ENCODE assay signal across 10 cellular contexts in the genomic region with DNA sequence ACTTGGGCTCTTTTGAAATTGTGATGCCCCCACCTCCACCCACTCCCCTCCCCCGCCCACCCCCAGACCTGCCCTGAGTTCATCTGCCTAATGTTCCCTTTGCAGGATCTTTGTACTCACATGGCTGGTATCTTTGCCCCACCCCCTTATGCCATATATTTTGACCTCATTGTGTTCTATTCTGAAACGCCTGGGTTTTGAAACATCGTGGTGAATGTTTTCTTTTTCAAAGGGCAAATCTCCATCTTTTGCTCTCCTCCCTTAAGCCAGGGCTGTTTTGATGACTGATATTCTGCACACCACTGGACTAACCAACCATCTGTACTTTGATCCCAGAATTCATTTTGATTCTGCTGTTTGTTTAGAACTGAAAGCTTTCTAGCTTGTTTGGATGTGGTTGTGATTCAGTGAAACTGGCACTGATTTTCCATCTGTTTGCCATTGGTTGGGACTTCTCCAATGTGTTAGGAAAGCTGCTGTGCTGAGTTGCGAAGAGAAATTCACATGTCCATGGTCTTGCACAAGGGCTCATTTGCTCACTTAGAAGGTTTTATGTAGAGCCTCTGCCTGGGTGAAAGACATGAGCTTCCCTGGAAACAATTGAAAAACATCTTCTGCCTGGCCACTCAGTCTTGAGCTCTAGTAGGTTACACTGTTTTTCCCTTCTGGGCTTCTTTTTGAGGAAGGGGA. TPM values are rescaled to one million over a fixed set of nuclear protein-coding genes. Genes with fewer than 3 reads are reported as not detected.
DNase-seq lines count a peak whose midpoint lies in the region; ATAC-seq and TF ChIP-seq lines count a peak whose summit lies in the region.
"Had no signal": no experiment of that assay in that cellular context is flagged by ENCODE, and none has a peak within 500 bp of the region (broad histone marks: within the 10 kb centered on the region; RNA-seq: fewer than 3 reads in every experiment).

No MANE protein-coding gene starts in this region.

- H2AFZ ChIP-seq in neural progenitor cell (replicated peaks): no peak overlapping the region

- no peaks in the 10 kb centered on the region for H3K9me3 Mint-ChIP-seq in activated naive CD4-positive, alpha-beta T cell treated with anti-CD3 and anti-CD28 coated beads for 36 hours
- no peaks in the 10 kb centered on the region for H3K9me3 Mint-ChIP-seq in neural progenitor cell

- peak; percentile 53 for ATAC-seq in upper lobe of right lung
- ATAC-seq in GM21717 (IDR thresholded peaks at IDR 0.05; ENCODE audit: unreplicated experiment): no peak
- ATAC-seq in HG03139 (IDR thresholded peaks at IDR 0.05; ENCODE audit: unreplicated experiment): no peak

- CTCF ChIA-PET in activated naive CD4-positive, alpha-beta T cell treated with anti-CD3 and anti-CD28 coated beads for 36 hours (lab: Charles Lee): interaction anchor here (1.9 kb wide), 1 partner anchor 49 kb away, joined by 5 read pairs; no protein-coding TSS in a partner anchor

- H3K4me3 ChIP-seq in breast epithelium: no peak overlapping the region
- H3K4me3 ChIP-seq in upper lobe of right lung: no peak overlapping the region
- no peak overlapping the region for H3K4me3 ChIP-seq in neural progenitor cell

- H3K79me2 ChIP-seq in neural progenitor cell (ENCODE audit: low read depth): no peaks in the 10 kb centered on the region

- no peak overlapping the region for H3K9ac ChIP-seq in neural progenitor cell

- no peaks in the 10 kb centered on the region for H3K27me3 ChIP-seq in breast epithelium
- H3K27me3 ChIP-seq in upper lobe of right lung: no peaks in the 10 kb centered on the region
- no peaks in the 10 kb centered on the region for H3K27me3 ChIP-seq in neural progenitor cell

- peak overlapping the region; percentile 61 to 82 for H3K27ac ChIP-seq in breast epithelium
- peak overlapping the region; percentile 75 for H3K27ac ChIP-seq in upper lobe of right lung
- H3K27ac ChIP-seq in neural progenitor cell: no peak overlapping the region

- H3K4me3 Mint-ChIP-seq in activated naive CD4-positive, alpha-beta T cell treated with anti-CD3 and anti-CD28 coated beads for 36 hours: peak overlapping the region; percentile 86
- no peak overlapping the region for H3K4me3 Mint-ChIP-seq in neural progenitor cell

- H3K9me3 ChIP-seq in breast epithelium (no peaks in the 10 kb centered on the region), upper lobe of right lung (no peaks in the 10 kb centered on the region), neural progenitor cell (ENCODE audit: low read depth) (no peaks in the 10 kb centered on the region)

- H3K36me3 ChIP-seq in breast epithelium (no peaks in the 10 kb centered on the region), upper lobe of right lung (no peaks in the 10 kb centered on the region), neural progenitor cell (no peaks in the 10 kb centered on the region)

- H4K20me1 ChIP-seq in neural progenitor cell (ENCODE audit: low read depth): no peaks in the 10 kb centered on the region

- H3K4me1 ChIP-seq in breast epithelium (no peaks in the 10 kb centered on the region), upper lobe of right lung (peaks cover 65% of the 10 kb centered on the region), neural progenitor cell (peaks cover 29% of the 10 kb centered on the region)

- DNase-seq in activated naive CD4-positive, alpha-beta T cell treated with anti-CD3 and anti-CD28 coated beads for 36 hours: no peak
- no peak for DNase-seq in activated naive CD4-positive, alpha-beta T cell (lab: John Stamatoyannopoulos, UW)
- DNase-seq in breast epithelium (ENCODE audit: low spot score in 2 of 2) (no peak), medulla oblongata (ENCODE audit: extremely low spot score) (peak; percentile 66), upper lobe of right lung (no peak), neural progenitor cell (ENCODE audit: low spot score) (no peak)
- DNase-seq: activated CD8-positive, alpha-beta memory T cell treated with anti-CD3 and anti-CD28 coated beads, Interleukin-2, amount 50 U/mL, for 48 hours; kidney had no signal

- peak overlapping the region; percentile 95 for H3K27ac Mint-ChIP-seq in activated naive CD4-positive, alpha-beta T cell treated with anti-CD3 and anti-CD28 coated beads for 36 hours
- no peak overlapping the region for H3K27ac Mint-ChIP-seq in neural progenitor cell

- no peaks in the 10 kb centered on the region for H3K27me3 Mint-ChIP-seq in activated naive CD4-positive, alpha-beta T cell treated with anti-CD3 and anti-CD28 coated beads for 36 hours (ENCODE audit: low read depth)
- no peaks in the 10 kb centered on the region for H3K27me3 Mint-ChIP-seq in neural progenitor cell (ENCODE audit: insufficient read depth, low read depth)

- TF ChIP-seq CTCF in breast epithelium (IDR thresholded peaks at IDR 0.05): no peak
- TF ChIP-seq CTCF in upper lobe of right lung (IDR thresholded peaks at IDR 0.05): no peak
- TF ChIP-seq CTCF in neural progenitor cell (IDR thresholded peaks at IDR 0.05): no peak

- H3K36me3 Mint-ChIP-seq in activated naive CD4-positive, alpha-beta T cell treated with anti-CD3 and anti-CD28 coated beads for 36 hours (ENCODE audit: low read depth): peaks cover 71% of the 10 kb centered on the region
- peaks cover 14% of the 10 kb centered on the region for H3K36me3 Mint-ChIP-seq in neural progenitor cell

- intact Hi-C loops in activated naive CD4-positive, alpha-beta T cell treated with anti-CD3 and anti-CD28 coated beads for 36 hours (cut with micrococcal nuclease): loop anchor here (10.0 kb wide), 1 partner anchor 1355 kb away; no protein-coding TSS in a partner anchor
- intact Hi-C loops in breast epithelium (cut with DNase I; ENCODE audit: low total_unique reads): no loop called here
- intact Hi-C loops in upper lobe of right lung (cut with DNase I): no loop called here

- TF ChIP-seq POLR2A in breast epithelium (IDR thresholded peaks at IDR 0.05): no peak

- H3F3A ChIP-seq in neural progenitor cell (ENCODE audit: low read depth): peaks cover 17% of the 10 kb centered on the region

- H3K4me1 Mint-ChIP-seq in activated naive CD4-positive, alpha-beta T cell treated with anti-CD3 and anti-CD28 coated beads for 36 hours (ENCODE audit: low read depth): peaks cover 88% of the 10 kb centered on the region
- H3K4me1 Mint-ChIP-seq in neural progenitor cell: peaks cover 18% of the 10 kb centered on the region

- no peak overlapping the region for H3K4me2 ChIP-seq in neural progenitor cell

RNA-seq across cellular contexts. Expression of gene SMAP2, which starts 16.5 kb away (rescaled TPM):
- 100 to 1,000 TPM; 390 to 391 TPM for total RNA-seq in activated naive CD4-positive, alpha-beta T cell treated with anti-CD3 and anti-CD28 coated beads for 36 hours
- total RNA-seq in breast epithelium: 10 to 100 TPM; 27.2 to 64.2 (median 33.1) TPM
- 55.3 TPM for total RNA-seq in upper lobe of right lung
- 9.4 and 11.7 TPM in 2 replicates for total RNA-seq in neural progenitor cell (ENCODE audit: low replicate concordance)
